ENCODE assay signal across 19 cellular contexts in the genomic region with DNA sequence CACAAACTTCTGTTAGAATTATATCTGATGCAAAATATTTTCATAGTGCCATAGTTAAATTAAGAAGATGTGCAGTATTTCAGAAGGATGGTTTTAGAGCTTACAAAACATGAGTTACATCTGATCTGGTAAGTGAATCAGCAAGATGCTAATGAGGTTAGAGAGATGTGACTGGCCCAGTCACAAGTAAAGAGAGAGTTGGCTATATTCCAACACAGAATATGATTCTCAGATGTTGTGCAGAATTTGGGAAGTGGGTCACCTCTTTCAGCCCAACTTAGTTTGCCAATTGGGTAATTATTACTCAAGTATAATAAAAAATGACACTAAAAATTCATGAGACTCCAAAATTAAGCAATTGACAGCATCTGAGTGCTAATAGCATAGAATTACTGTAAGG. TPM values are rescaled to one million over a fixed set of nuclear protein-coding genes. Genes with fewer than 3 reads are reported as not detected.
DNase-seq lines count a peak whose midpoint lies in the region; ATAC-seq and TF ChIP-seq lines count a peak whose summit lies in the region.
"Had no signal": no experiment of that assay in that cellular context is flagged by ENCODE, and none has a peak within 500 bp of the region (broad histone marks: within the 10 kb centered on the region; RNA-seq: fewer than 3 reads in every experiment).

No MANE protein-coding gene starts in this region.

- no peaks in the 10 kb centered on the region for H3K4me1 ChIP-seq in gastroesophageal sphincter
- H3K4me1 ChIP-seq in hepatocyte (ENCODE audit: insufficient read depth) = no peaks in the 10 kb centered on the region
- H3K4me1 ChIP-seq: Caco-2, SJCRH30 had no signal

- no peaks in the 10 kb centered on the region for H4K20me1 ChIP-seq in hepatocyte (ENCODE audit: insufficient read depth, poor library complexity, severe bottlenecking)

- H3K9me2 ChIP-seq in hepatocyte (replicated peaks; ENCODE audit: insufficient read depth) = no peaks in the 10 kb centered on the region

- H3K27ac ChIP-seq in gastroesophageal sphincter (no peak overlapping the region), hepatocyte (no peak overlapping the region)
- H3K27ac ChIP-seq: HL-60, SJCRH30 had no signal

- no peak for TF ChIP-seq EP300 in gastroesophageal sphincter (IDR thresholded peaks at IDR 0.05)

- no peak for TF ChIP-seq CTCF in gastroesophageal sphincter (IDR thresholded peaks at IDR 0.05)
- no peak for TF ChIP-seq CTCF in hepatocyte (IDR thresholded peaks at IDR 0.05; ENCODE audit: poor library complexity)

- H3K79me2 ChIP-seq in hepatocyte = no peaks in the 10 kb centered on the region

- ATAC-seq in SK-N-SH treated with all-trans-retinoic acid at 6 μM for 48 hours (no peak), gastroesophageal sphincter (no peak)
- ATAC-seq: Panc1 had no signal

- in situ Hi-C loops in Caki2 (cut with HindIII; ENCODE audit: low pct_unique_long_range_greater_than_20kb, low sequenced_read_pairs) = no loop called here

- H3K27me3 ChIP-seq in gastroesophageal sphincter = no peaks in the 10 kb centered on the region
- H3K27me3 ChIP-seq in hepatocyte = no peaks in the 10 kb centered on the region
- H3K27me3 ChIP-seq: SJCRH30 had no signal

- no peak for TF ChIP-seq POLR2A in gastroesophageal sphincter (IDR thresholded peaks at IDR 0.05)

- H3K4me3 ChIP-seq in gastroesophageal sphincter (no peak overlapping the region), hepatocyte (no peak overlapping the region)
- H3K4me3 ChIP-seq: SJCRH30 had no signal

- H2AFZ ChIP-seq in hepatocyte = no peak overlapping the region

- H3K9me3 ChIP-seq in gastroesophageal sphincter (no peaks in the 10 kb centered on the region), hepatocyte (ENCODE audit: low read depth) (no peaks in the 10 kb centered on the region)
- H3K9me3 ChIP-seq: Caco-2, SJCRH30 had no signal

- H3K36me3 ChIP-seq in gastroesophageal sphincter = no peaks in the 10 kb centered on the region
- no peaks in the 10 kb centered on the region for H3K36me3 ChIP-seq in hepatocyte (replicated peaks; ENCODE audit: insufficient read depth, low read depth)
- H3K36me3 ChIP-seq: SJCRH30 had no signal

- DNase-seq in Caki2 (ENCODE audit: low read depth) (peak; percentile 23), NCI-H1105 treated with DMSO at 0.1 percent for 48 hours (lab: John Stamatoyannopoulos, UW) (peak; percentile 55), fibroblast of gingiva (ENCODE audit: low read depth) (peak; percentile 4), DMS79 treated with DMSO at 0.1 percent for 48 hours (lab: John Stamatoyannopoulos, UW) (no peak), hepatocyte (ENCODE audit: low spot score) (no peak)
- DNase-seq: Caco-2; CD4-positive, CD25-positive, alpha-beta regulatory T cell; DMS53; H7; HFFc6; NCI-H1048; NCI-H2081 treated with DMSO at 0.1 percent for 48 hours; NCI-H510A; NCI-H748 treated with DMSO at 0.1 percent for 48 hours; SJCRH30 had no signal

- no peak overlapping the region for H3K4me2 ChIP-seq in hepatocyte

TF ChIP-seq in SK-N-SH treated with all-trans-retinoic acid at 6 μM for 48 hours, 23 proteins besides CTCF, POLR2A, EP300 and RAD21:
- TF ChIP-seq, protein P1, sequence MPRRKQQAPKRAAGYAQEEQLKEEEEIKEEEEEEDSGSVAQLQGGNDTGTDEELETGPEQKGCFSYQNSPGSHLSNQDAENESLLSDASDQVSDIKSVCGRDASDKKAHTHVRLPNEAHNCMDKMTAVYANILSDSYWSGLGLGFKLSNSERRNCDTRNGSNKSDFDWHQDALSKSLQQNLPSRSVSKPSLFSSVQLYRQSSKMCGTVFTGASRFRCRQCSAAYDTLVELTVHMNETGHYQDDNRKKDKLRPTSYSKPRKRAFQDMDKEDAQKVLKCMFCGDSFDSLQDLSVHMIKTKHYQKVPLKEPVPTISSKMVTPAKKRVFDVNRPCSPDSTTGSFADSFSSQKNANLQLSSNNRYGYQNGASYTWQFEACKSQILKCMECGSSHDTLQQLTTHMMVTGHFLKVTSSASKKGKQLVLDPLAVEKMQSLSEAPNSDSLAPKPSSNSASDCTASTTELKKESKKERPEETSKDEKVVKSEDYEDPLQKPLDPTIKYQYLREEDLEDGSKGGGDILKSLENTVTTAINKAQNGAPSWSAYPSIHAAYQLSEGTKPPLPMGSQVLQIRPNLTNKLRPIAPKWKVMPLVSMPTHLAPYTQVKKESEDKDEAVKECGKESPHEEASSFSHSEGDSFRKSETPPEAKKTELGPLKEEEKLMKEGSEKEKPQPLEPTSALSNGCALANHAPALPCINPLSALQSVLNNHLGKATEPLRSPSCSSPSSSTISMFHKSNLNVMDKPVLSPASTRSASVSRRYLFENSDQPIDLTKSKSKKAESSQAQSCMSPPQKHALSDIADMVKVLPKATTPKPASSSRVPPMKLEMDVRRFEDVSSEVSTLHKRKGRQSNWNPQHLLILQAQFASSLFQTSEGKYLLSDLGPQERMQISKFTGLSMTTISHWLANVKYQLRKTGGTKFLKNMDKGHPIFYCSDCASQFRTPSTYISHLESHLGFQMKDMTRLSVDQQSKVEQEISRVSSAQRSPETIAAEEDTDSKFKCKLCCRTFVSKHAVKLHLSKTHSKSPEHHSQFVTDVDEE (CRISPR knock-in tag; IDR thresholded peaks at IDR 0.05) = peak; percentile 64; the same call in 1 of the 2 replicates
- TF ChIP-seq TOX (CRISPR knock-in tag; IDR thresholded peaks at IDR 0.05; ENCODE audit: borderline replicate concordance) (no peak), ZNF70 (CRISPR knock-in tag; IDR thresholded peaks at IDR 0.05) (no peak), ARNTL (CRISPR knock-in tag; IDR thresholded peaks at IDR 0.05; ENCODE audit: borderline replicate concordance, low read depth) (no peak), RARB (CRISPR knock-in tag; IDR thresholded peaks at IDR 0.05) (no peak), PPARA (CRISPR knock-in tag; IDR thresholded peaks at IDR 0.05; ENCODE audit: borderline replicate concordance) (no peak)
- TF ChIP-seq, protein P2, sequence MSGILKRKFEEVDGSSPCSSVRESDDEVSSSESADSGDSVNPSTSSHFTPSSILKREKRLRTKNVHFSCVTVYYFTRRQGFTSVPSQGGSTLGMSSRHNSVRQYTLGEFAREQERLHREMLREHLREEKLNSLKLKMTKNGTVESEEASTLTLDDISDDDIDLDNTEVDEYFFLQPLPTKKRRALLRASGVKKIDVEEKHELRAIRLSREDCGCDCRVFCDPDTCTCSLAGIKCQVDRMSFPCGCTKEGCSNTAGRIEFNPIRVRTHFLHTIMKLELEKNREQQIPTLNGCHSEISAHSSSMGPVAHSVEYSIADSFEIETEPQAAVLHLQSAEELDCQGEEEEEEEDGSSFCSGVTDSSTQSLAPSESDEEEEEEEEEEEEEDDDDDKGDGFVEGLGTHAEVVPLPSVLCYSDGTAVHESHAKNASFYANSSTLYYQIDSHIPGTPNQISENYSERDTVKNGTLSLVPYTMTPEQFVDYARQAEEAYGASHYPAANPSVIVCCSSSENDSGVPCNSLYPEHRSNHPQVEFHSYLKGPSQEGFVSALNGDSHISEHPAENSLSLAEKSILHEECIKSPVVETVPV (CRISPR knock-in tag; IDR thresholded peaks at IDR 0.05) = no peak
- TF ChIP-seq, protein P3, sequence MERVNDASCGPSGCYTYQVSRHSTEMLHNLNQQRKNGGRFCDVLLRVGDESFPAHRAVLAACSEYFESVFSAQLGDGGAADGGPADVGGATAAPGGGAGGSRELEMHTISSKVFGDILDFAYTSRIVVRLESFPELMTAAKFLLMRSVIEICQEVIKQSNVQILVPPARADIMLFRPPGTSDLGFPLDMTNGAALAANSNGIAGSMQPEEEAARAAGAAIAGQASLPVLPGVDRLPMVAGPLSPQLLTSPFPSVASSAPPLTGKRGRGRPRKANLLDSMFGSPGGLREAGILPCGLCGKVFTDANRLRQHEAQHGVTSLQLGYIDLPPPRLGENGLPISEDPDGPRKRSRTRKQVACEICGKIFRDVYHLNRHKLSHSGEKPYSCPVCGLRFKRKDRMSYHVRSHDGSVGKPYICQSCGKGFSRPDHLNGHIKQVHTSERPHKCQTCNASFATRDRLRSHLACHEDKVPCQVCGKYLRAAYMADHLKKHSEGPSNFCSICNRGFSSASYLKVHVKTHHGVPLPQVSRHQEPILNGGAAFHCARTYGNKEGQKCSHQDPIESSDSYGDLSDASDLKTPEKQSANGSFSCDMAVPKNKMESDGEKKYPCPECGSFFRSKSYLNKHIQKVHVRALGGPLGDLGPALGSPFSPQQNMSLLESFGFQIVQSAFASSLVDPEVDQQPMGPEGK (CRISPR knock-in tag; IDR thresholded peaks at IDR 0.05; ENCODE audit: borderline replicate concordance) = no peak

RNA-seq across cellular contexts. Expression of a gene that starts 30.7 kb away (rescaled TPM):
- total RNA-seq in Caki2 (2014; rRNA removed; shearing (Covaris generic); ENCODE audit: low replicate concordance) = 0.07 TPM in 1 of 2 replicates, not detected in the other
- 1 to 10 TPM; 1.1 to 4.7 (median 2.0) TPM for total RNA-seq in gastroesophageal sphincter
- 11.9 and 14.0 TPM in 2 replicates for total RNA-seq in hepatocyte
- polyA plus RNA-seq in hepatocyte = 1.8 and 3.3 TPM in 2 replicates
- total RNA-seq: HFFc6 had no signal

Comparison
In these comparisons a context has a peak if more than half of its experiments do, and no peak if none do; other contexts are left out.
1. DNase-seq: peak in Caki2 (single experiment), NCI-H1105 treated with DMSO at 0.1 percent for 48 hours (single experiment) and fibroblast of gingiva (single experiment); none in DMS79 treated with DMSO at 0.1 percent for 48 hours (single experiment) and hepatocyte (single experiment).